Comparison of ENCODE assay signal across 30 cellular contexts in the genomic region with DNA sequence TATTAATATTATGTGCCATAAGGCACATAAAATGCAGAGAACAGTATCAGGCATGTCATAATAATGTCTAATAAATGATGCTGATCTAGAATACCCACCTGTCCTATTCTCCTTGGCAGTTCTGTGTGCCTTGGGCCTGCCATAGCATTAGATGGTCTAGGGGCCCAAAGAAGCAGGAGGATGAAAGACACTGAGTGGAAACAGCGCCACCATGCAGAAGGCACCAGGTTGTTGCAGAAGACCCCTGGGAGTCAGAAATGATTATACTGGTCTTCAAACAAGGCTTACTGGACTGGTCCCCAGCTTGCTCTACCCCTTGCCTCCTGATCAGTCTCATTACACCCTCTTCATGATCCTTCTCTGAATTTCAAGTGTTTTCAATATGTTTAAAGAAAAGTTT.
"Had no signal": no experiment of that assay in that cellular context is flagged by ENCODE, and none has a peak within 500 bp of the region (broad histone marks: within the 10 kb centered on the region; RNA-seq: fewer than 3 reads in every experiment).

No MANE protein-coding gene starts in this region.

- DNase-seq: dermis blood vessel endothelial cell; effector memory CD4-positive, alpha-beta T cell; erythroblast; esophagus squamous epithelium; foreskin melanocyte; glutamatergic neuron; heart right ventricle; hypothalamus; left cardiac atrium; left lung; mesenchymal stem cell; midbrain; naive thymus-derived CD4-positive, alpha-beta T cell; nucleus accumbens; stimulated activated CD4-positive, alpha-beta T cell treated with anti-CD3 and anti-CD28 coated beads, Interleukin-12 subunit alpha, Interleukin-12 subunit beta, amount 100 ng/mL, for 4 hours; stimulated activated CD4-positive, alpha-beta T cell treated with anti-CD3 and anti-CD28 coated beads, Interleukin-1b, Interleukin-23, amount 100 ng/mL, for 48 hours; stimulated activated CD4-positive, alpha-beta T cell treated with anti-CD3 and anti-CD28 coated beads, Interleukin-4, amount 100 ng/mL, for 1 hour; stimulated activated CD8-positive, alpha-beta memory T cell treated with anti-CD3 and anti-CD28 coated beads, Interleukin-4, amount 100 ng/mL, for 48 hours; stimulated activated naive CD4-positive, alpha-beta T cell; stimulated activated naive CD8-positive, alpha-beta T cell treated with anti-CD3 and anti-CD28 coated beads, Interleukin-15, amount 100 ng/mL, for 72 hours; transverse colon; upper lobe of right lung; uterus had no signal

- H3K4me2 ChIP-seq: smooth muscle cell had no signal

- ATAC-seq: heart right ventricle; left cardiac atrium; left lung; naive thymus-derived CD4-positive, alpha-beta T cell; sciatic nerve; stimulated activated naive CD8-positive, alpha-beta T cell treated with anti-CD3 and anti-CD28 coated beads, Interleukin-15, amount 100 ng/mL, for 72 hours; upper lobe of right lung had no signal

- H3K27ac ChIP-seq: coronary artery, esophagus squamous epithelium, heart right ventricle, left lung, prostate gland, right atrium auricular region, suprapubic skin, transverse colon, upper lobe of right lung, uterus had no signal

- H3K9me3 ChIP-seq: esophagus squamous epithelium, heart right ventricle, left lung, prostate gland, right atrium auricular region, suprapubic skin, transverse colon, upper lobe of right lung, uterus had no signal

- H3K36me3 Mint-ChIP-seq: naive thymus-derived CD4-positive, alpha-beta T cell had no signal

- H3K4me1 ChIP-seq: esophagus squamous epithelium, heart right ventricle, left lung, prostate gland, right atrium auricular region, suprapubic skin, transverse colon, upper lobe of right lung, uterus had no signal

- H3K4me3 Mint-ChIP-seq: naive thymus-derived CD4-positive, alpha-beta T cell; nephron; stimulated activated naive CD8-positive, alpha-beta T cell treated with anti-CD3 and anti-CD28 coated beads, Interleukin-15, amount 100 ng/mL, for 72 hours had no signal

- H3K27ac Mint-ChIP-seq: naive thymus-derived CD4-positive, alpha-beta T cell; nephron; stimulated activated naive CD8-positive, alpha-beta T cell treated with anti-CD3 and anti-CD28 coated beads, Interleukin-15, amount 100 ng/mL, for 72 hours had no signal

- H3K4me1 Mint-ChIP-seq: naive thymus-derived CD4-positive, alpha-beta T cell; nephron; stimulated activated naive CD8-positive, alpha-beta T cell treated with anti-CD3 and anti-CD28 coated beads, Interleukin-15, amount 100 ng/mL, for 72 hours had no signal

- H3K27me3 ChIP-seq: esophagus squamous epithelium, left lung, right atrium auricular region, suprapubic skin, transverse colon, upper lobe of right lung, uterus had no signal

- H3K9me3 Mint-ChIP-seq: nephron; stimulated activated naive CD8-positive, alpha-beta T cell treated with anti-CD3 and anti-CD28 coated beads, Interleukin-15, amount 100 ng/mL, for 72 hours had no signal
